ENCODE assay signal across 10 cellular contexts in the genomic region with DNA sequence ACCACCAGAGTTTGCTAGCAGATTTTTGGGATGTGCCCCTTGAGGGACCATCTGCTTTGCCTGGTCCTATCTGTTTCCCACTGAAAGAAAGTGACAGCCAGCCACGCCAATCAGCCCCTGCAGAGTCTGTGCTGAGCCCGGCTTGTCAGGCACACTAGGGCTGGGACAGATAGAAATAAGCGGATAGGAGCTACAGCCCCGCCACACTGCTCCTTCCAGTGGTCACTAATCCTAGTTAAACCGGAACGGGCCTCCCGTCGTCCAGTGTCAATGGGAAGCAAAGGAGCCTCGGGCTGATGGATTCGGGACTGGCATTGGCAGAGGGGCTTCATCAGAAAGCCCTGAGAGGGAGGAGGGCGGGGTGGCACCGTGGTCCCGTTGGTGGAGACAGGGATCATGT.
"Had no signal": no experiment of that assay in that cellular context is flagged by ENCODE, and none has a peak within 500 bp of the region (broad histone marks: within the 10 kb centered on the region; RNA-seq: fewer than 3 reads in every experiment).

No MANE protein-coding gene starts in this region.

- H3K4me1 Mint-ChIP-seq: activated CD4-positive, alpha-beta T cell treated with anti-CD3 and anti-CD28 coated beads for 36 hours; natural killer cell; stimulated activated naive B cell treated with anti-CD40 and anti-IgM and Interleukin-4, amounts not matched to agents 10 μg/mL and 1 μg/mL and 100 μg/mL, for 72 hours had no signal

- H3K9me3 Mint-ChIP-seq: natural killer cell; stimulated activated naive B cell treated with anti-CD40 and anti-IgM and Interleukin-4, amounts not matched to agents 10 μg/mL and 1 μg/mL and 100 μg/mL, for 72 hours had no signal

- DNase-seq: activated CD4-positive, alpha-beta T cell treated with anti-CD3 and anti-CD28 coated beads for 36 hours; activated CD4-positive, alpha-beta T cell treated with anti-CD3 and anti-CD28 coated beads, Interleukin-2, amount 50 U/mL, for 48 hours; activated T-cell treated with anti-CD3 and anti-CD28 coated beads for 4 hours; dermis blood vessel endothelial cell; foreskin fibroblast; left cardiac atrium; lower lobe of right lung; natural killer cell; stimulated activated naive B cell treated with anti-CD40 and anti-IgM and Interleukin-4, amounts not matched to agents 10 μg/mL and 1 μg/mL and 100 μg/mL, for 72 hours had no signal

- H3K27me3 Mint-ChIP-seq: activated CD4-positive, alpha-beta T cell treated with anti-CD3 and anti-CD28 coated beads for 36 hours; activated naive CD8-positive, alpha-beta T cell had no signal

- H3K27ac Mint-ChIP-seq: activated CD4-positive, alpha-beta T cell treated with anti-CD3 and anti-CD28 coated beads for 36 hours; activated naive CD8-positive, alpha-beta T cell; natural killer cell; stimulated activated naive B cell treated with anti-CD40 and anti-IgM and Interleukin-4, amounts not matched to agents 10 μg/mL and 1 μg/mL and 100 μg/mL, for 72 hours had no signal

- H3K36me3 Mint-ChIP-seq: activated naive CD8-positive, alpha-beta T cell; natural killer cell; stimulated activated naive B cell treated with anti-CD40 and anti-IgM and Interleukin-4, amounts not matched to agents 10 μg/mL and 1 μg/mL and 100 μg/mL, for 72 hours had no signal

- H3K4me3 Mint-ChIP-seq: activated CD4-positive, alpha-beta T cell treated with anti-CD3 and anti-CD28 coated beads for 36 hours; activated naive CD8-positive, alpha-beta T cell; natural killer cell; stimulated activated naive B cell treated with anti-CD40 and anti-IgM and Interleukin-4, amounts not matched to agents 10 μg/mL and 1 μg/mL and 100 μg/mL, for 72 hours had no signal
